8 cellular contexts compared by ENCODE assay signal in the genomic region with DNA sequence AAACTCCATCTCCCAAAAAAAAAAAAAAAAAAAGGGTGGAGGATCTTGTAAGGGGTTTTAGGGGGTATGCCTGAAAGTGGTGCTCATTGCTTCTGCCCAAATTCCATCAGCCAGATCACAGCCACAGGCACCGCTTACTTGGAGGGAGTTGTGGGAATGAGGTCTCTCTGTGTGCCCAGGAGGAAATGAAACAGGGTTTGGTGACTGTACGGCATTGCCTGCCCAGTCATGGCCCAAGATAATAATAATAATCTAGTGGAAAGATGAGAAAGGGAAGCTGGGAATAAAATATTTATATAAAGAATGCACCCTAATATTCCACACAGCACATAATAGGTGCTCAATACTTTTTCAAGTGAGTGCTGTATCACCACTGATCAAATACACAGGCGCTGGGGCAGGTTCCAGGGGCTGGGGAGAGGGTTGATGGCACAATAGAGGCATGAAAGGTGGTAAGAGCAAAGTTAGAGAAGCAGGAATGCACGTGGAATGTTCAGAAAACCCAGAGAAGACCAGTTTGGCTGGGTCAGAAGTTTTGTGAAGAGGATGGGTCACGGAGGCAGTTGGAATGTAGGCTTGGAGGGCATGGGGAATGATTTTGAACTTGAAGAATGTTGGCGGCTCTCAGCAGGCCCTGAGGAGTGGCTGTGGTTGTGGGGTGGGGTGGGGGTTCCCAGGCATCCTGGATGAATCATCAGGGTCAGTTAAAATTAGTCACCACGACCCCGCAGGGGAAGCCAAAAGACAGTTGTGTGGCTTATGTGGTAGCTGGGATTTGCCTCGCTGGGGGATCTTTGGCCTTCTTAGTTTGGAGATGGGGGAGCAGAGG.
DNase-seq lines count a peak whose midpoint lies in the region; ATAC-seq, FAIRE-seq and TF ChIP-seq lines count a peak whose summit lies in the region.

No MANE protein-coding gene starts in this region.

- TF ChIP-seq CTCF in GM13976 (IDR thresholded peaks at IDR 0.05; ENCODE audit: borderline replicate concordance, control extremely low read depth, extremely low read depth, insufficient read depth, missing control alignments), result no peak

- peak; percentile 96 for FAIRE-seq in RCC 7860 (lab: Jason Lieb, UNC)

- H3K27ac Mint-ChIP-seq in stimulated activated effector memory CD8-positive, alpha-beta T cell treated with anti-CD3 and anti-CD28 coated beads, Interleukin-12 subunit alpha, Interleukin-12 subunit beta, amount 100 ng/mL, for 72 hours, result peak overlapping the region; percentile 87

- DNase-seq in GM13976 (ENCODE audit: low spot score), result peak; percentile 75
- DNase-seq in RCC 7860 (ENCODE audit: low spot score), result peak; percentile 97
- peak; percentile 95 for DNase-seq in amniotic stem cell (lab: John Stamatoyannopoulos, UW)
- DNase-seq in left kidney (ENCODE audit: low read depth, low spot score), result peak; percentile 39
- peak; percentile 56 to 91 for DNase-seq in stimulated activated effector memory CD8-positive, alpha-beta T cell treated with anti-CD3 and anti-CD28 coated beads, Interleukin-12 subunit alpha, Interleukin-12 subunit beta, amount 100 ng/mL, for 72 hours (ENCODE audit: low spot score in 2 of 2)

- peaks cover 15% of the 10 kb centered on the region for H3K36me3 Mint-ChIP-seq in stimulated activated effector memory CD8-positive, alpha-beta T cell treated with anti-CD3 and anti-CD28 coated beads, Interleukin-12 subunit alpha, Interleukin-12 subunit beta, amount 100 ng/mL, for 72 hours

- H3K4me3 Mint-ChIP-seq in stimulated activated effector memory CD8-positive, alpha-beta T cell treated with anti-CD3 and anti-CD28 coated beads, Interleukin-12 subunit alpha, Interleukin-12 subunit beta, amount 100 ng/mL, for 72 hours, result peak overlapping the region; percentile 44

- no peaks in the 10 kb centered on the region for H3K9me3 Mint-ChIP-seq in stimulated activated effector memory CD8-positive, alpha-beta T cell treated with anti-CD3 and anti-CD28 coated beads, Interleukin-12 subunit alpha, Interleukin-12 subunit beta, amount 100 ng/mL, for 72 hours

- peak; percentile 79 for ATAC-seq in stimulated activated effector memory CD8-positive, alpha-beta T cell treated with anti-CD3 and anti-CD28 coated beads, Interleukin-12 subunit alpha, Interleukin-12 subunit beta, amount 100 ng/mL, for 72 hours
- ATAC-seq in HG02973 (IDR thresholded peaks at IDR 0.05; ENCODE audit: unreplicated experiment) (no peak), HG03108 (IDR thresholded peaks at IDR 0.05; ENCODE audit: unreplicated experiment) (no peak), HG03039 (IDR thresholded peaks at IDR 0.05; ENCODE audit: unreplicated experiment) (no peak)

- in situ Hi-C loops in GM13976 (cut with MboI; ENCODE audit: low sequenced_read_pairs, unreplicated experiment), result loop anchor here (10.0 kb wide), 1 partner anchor 295 kb away; no protein-coding TSS in a partner anchor

- peaks cover 44% of the 10 kb centered on the region for H3K4me1 Mint-ChIP-seq in stimulated activated effector memory CD8-positive, alpha-beta T cell treated with anti-CD3 and anti-CD28 coated beads, Interleukin-12 subunit alpha, Interleukin-12 subunit beta, amount 100 ng/mL, for 72 hours

Comparison
In these comparisons a context has a peak if more than half of its experiments do, and no peak if none do; other contexts are left out.
1. DNase-seq: peak in every context shown above with its lines; median percentile 97 in RCC 7860; 95 in amniotic stem cell; 75 in GM13976; 74 in stimulated activated effector memory CD8-positive, alpha-beta T cell treated with anti-CD3 and anti-CD28 coated beads, Interleukin-12 subunit alpha, Interleukin-12 subunit beta, amount 100 ng/mL, for 72 hours; 39 in left kidney.